Comparison of ENCODE assay signal across 12 cellular contexts in the genomic region with DNA sequence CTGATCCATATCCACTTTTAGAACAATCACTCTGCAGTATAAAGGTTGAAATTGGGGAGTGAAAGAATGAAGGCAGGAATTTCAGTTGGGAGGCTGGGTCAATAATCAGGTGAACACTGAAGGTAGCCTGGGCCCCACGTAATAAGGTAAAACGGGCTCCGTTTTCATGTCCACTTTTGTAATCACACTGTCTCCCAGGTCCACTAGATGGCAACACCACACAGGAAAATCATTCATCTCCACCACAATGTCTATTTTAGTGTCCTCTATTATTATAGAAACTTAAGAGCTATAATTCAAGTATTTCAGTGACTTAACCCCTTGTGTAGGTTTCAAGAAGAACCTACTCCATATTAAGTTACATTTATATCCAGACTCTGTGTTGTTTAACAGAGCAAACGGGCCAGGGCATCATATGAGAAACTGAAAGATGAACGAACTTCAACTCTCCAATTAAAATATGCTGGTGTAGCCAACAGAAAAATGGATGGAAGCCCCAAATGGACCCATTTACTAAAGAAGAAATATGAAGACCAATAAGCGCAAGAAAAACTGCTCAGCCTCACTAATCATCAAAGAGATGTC. TPM values are rescaled to one million over a fixed set of nuclear protein-coding genes. Genes with fewer than 3 reads are reported as not detected.
A peak's percentile ranks its signal among the peaks of the same experiment; 100 is the strongest.
DNase-seq lines count a peak whose midpoint lies in the region; ATAC-seq and TF ChIP-seq lines count a peak whose summit lies in the region.
"Had no signal": no experiment of that assay in that cellular context is flagged by ENCODE, and none has a peak within 500 bp of the region (broad histone marks: within the 10 kb centered on the region; RNA-seq: fewer than 3 reads in every experiment).

No MANE protein-coding gene starts in this region.

- H3K9me3 ChIP-seq in heart right ventricle: peaks cover 0 to 27% (median 11%) of the 10 kb centered on the region in 11 donors
- H3K9me3 ChIP-seq in right atrium auricular region: peaks cover 0 to 16% of the 10 kb centered on the region in 2 donors
- peaks cover 5% of the 10 kb centered on the region; the same call in 1 of the 2 replicates for H3K9me3 ChIP-seq in Panc1 (ENCODE audit: control insufficient read depth, insufficient read depth, low read depth, low read length)
- H3K9me3 ChIP-seq in upper lobe of right lung: peaks cover 11% of the 10 kb centered on the region

- POLR2A ChIA-PET in Panc1 (lab: Charles Lee): no interaction called here

- H3K4me1 Mint-ChIP-seq in activated CD4-positive, alpha-beta T cell treated with anti-CD3 and anti-CD28 coated beads, Interleukin-2, amount 10 ng/mL, durations not matched to agents 24 days and 14 days: no peaks in the 10 kb centered on the region

- TF ChIP-seq CTCF in heart right ventricle (IDR thresholded peaks at IDR 0.05): peak in 7 of 9 donors; percentile 35 to 56 (median 43)
- peak in 1 of 2 donors; percentile 59 for TF ChIP-seq CTCF in right atrium auricular region (IDR thresholded peaks at IDR 0.05)
- peak; percentile 74 for TF ChIP-seq CTCF in Panc1 (IDR thresholded peaks at IDR 0.05)
- TF ChIP-seq CTCF in upper lobe of right lung (IDR thresholded peaks at IDR 0.05): peak; percentile 37

- WGBS in heart right ventricle, 2 donors: 45 to 58% methylated on average over 6 of the region's 6 CpGs

- no peak overlapping the region for H3K4me3 Mint-ChIP-seq in activated CD4-positive, alpha-beta T cell treated with anti-CD3 and anti-CD28 coated beads, Interleukin-2, amount 10 ng/mL, durations not matched to agents 24 days and 14 days

- intact Hi-C loops in heart right ventricle (cut with DNase I): no loop called here
- intact Hi-C loops in Panc1 (cut with micrococcal nuclease; ENCODE audit: unreplicated experiment): loop anchor here (1.0 kb wide), 1 partner anchor 142 kb away; no protein-coding TSS in a partner anchor
- intact Hi-C loops in upper lobe of right lung (cut with DNase I): no loop called here
- intact Hi-C loops in activated CD4-positive, alpha-beta T cell treated with anti-CD3 and anti-CD28 coated beads, Interleukin-2, amount 10 ng/mL, durations not matched to agents 24 days and 14 days (cut with micrococcal nuclease): no loop called here

- no peak for ATAC-seq in heart right ventricle
- peak; percentile 84 for ATAC-seq in Panc1
- ATAC-seq in upper lobe of right lung: no peak

- BruUV-seq in Panc1 (replicated peaks; lab: Mats Ljungman, UMichigan): no TSS peak

- CTCF ChIA-PET in Panc1 (lab: Charles Lee): interaction anchor here (0.5 to 0.6 kb wide), 2 partner anchors 57 to 172 kb away, joined by 4 read pairs; no protein-coding TSS in a partner anchor

- H3K4me3 ChIP-seq in heart right ventricle (no peak overlapping the region), right atrium auricular region (no peak overlapping the region), Panc1 (ENCODE audit: low read depth in 2 of 2, low read length in 2 of 2) (no peak overlapping the region), upper lobe of right lung (no peak overlapping the region)

- H3K36me3 ChIP-seq in heart right ventricle (no peaks in the 10 kb centered on the region), right atrium auricular region (no peaks in the 10 kb centered on the region), Panc1 (ENCODE audit: control insufficient read depth, insufficient read depth, low read length) (no peaks in the 10 kb centered on the region), upper lobe of right lung (no peaks in the 10 kb centered on the region)

- no peak overlapping the region for H3K27ac ChIP-seq in heart right ventricle
- H3K27ac ChIP-seq in right atrium auricular region: no peak overlapping the region
- no peak overlapping the region for H3K27ac ChIP-seq in Panc1 (ENCODE audit: low read length)
- no peak overlapping the region for H3K27ac ChIP-seq in upper lobe of right lung

- H3K9me3 Mint-ChIP-seq in activated CD4-positive, alpha-beta T cell treated with anti-CD3 and anti-CD28 coated beads, Interleukin-2, amount 10 ng/mL, durations not matched to agents 24 days and 14 days: peaks cover 21% of the 10 kb centered on the region

- H3K36me3 Mint-ChIP-seq in activated CD4-positive, alpha-beta T cell treated with anti-CD3 and anti-CD28 coated beads, Interleukin-2, amount 10 ng/mL, durations not matched to agents 24 days and 14 days (ENCODE audit: low read depth): no peaks in the 10 kb centered on the region

- H3K27ac Mint-ChIP-seq in activated CD4-positive, alpha-beta T cell treated with anti-CD3 and anti-CD28 coated beads, Interleukin-2, amount 10 ng/mL, durations not matched to agents 24 days and 14 days: no peak overlapping the region

- H3K27me3 Mint-ChIP-seq in activated CD4-positive, alpha-beta T cell treated with anti-CD3 and anti-CD28 coated beads, Interleukin-2, amount 10 ng/mL, durations not matched to agents 24 days and 14 days: no peaks in the 10 kb centered on the region

- no peak for DNase-seq in heart right ventricle
- DNase-seq in right atrium auricular region (ENCODE audit: low spot score): no peak
- DNase-seq in Panc1 (ENCODE audit: low read depth, low spot score): no peak
- peak; percentile 24 for DNase-seq in fibroblast of peridontal ligament (ENCODE audit: extremely low read depth)
- DNase-seq in upper lobe of right lung: no peak
- DNase-seq in activated CD4-positive, alpha-beta T cell treated with anti-CD3 and anti-CD28 coated beads, Interleukin-2, amount 10 ng/mL, durations not matched to agents 24 days and 14 days: no peak
- DNase-seq in GF-D8 (lab: John Stamatoyannopoulos, UW): no peak
- DNase-seq in occipital lobe (lab: John Stamatoyannopoulos, UW): no peak
- DNase-seq: HCEC 1CT, NCI-H2029 treated with DMSO at 0.1 percent for 48 hours had no signal

- H3K27me3 ChIP-seq in heart right ventricle (peaks cover 0 to 8% (median 0%) of the 10 kb centered on the region in 7 donors), right atrium auricular region (no peaks in the 10 kb centered on the region), Panc1 (ENCODE audit: control insufficient read depth, insufficient read depth, low read length) (no peaks in the 10 kb centered on the region), upper lobe of right lung (peaks cover 4% of the 10 kb centered on the region)

- H3K4me1 ChIP-seq in heart right ventricle (no peaks in the 10 kb centered on the region), right atrium auricular region (no peaks in the 10 kb centered on the region), Panc1 (ENCODE audit: control insufficient read depth, insufficient read depth, low read length) (no peaks in the 10 kb centered on the region), upper lobe of right lung (no peaks in the 10 kb centered on the region)

- in situ Hi-C loops in Panc1 (cut with HindIII; ENCODE audit: low pct_unique_long_range_greater_than_20kb, low sequenced_read_pairs): no loop called here

RNA-seq across cellular contexts. Expression of gene MC3R, which starts 45.9 kb away (rescaled TPM):
- total RNA-seq in heart right ventricle (not detected), right atrium auricular region (not detected), Panc1 (2021; ENCODE audit: unreplicated experiment) (not detected), upper lobe of right lung (not detected), occipital lobe (not detected)
- not detected for polyA plus RNA-seq in heart right ventricle
- not detected for polyA plus RNA-seq in Panc1 (2012; ENCODE audit: insufficient read length)
- not detected in 2 replicates for total RNA-seq in activated CD4-positive, alpha-beta T cell treated with anti-CD3 and anti-CD28 coated beads, Interleukin-2, amount 10 ng/mL, durations not matched to agents 24 days and 14 days
- total RNA-seq: activated CD8-positive, alpha-beta memory T cell treated with anti-CD3 and anti-CD28 coated beads for 36 hours; Daoy had no signal
